Comparison of ENCODE assay signal across 8 cellular contexts in genomic region chr4:71805230-71805629, GRCh38. TPM values are rescaled to one million over a fixed set of nuclear protein-coding genes. Genes with fewer than 3 reads are reported as not detected.
"Had no signal": no experiment of that assay in that cellular context is flagged by ENCODE, and none has a peak within 500 bp of the region (broad histone marks: within the 10 kb centered on the region; RNA-seq: fewer than 3 reads in every experiment).

No MANE protein-coding gene starts in this region.

RNA-seq across cellular contexts. Expression of gene GC, which starts 21.4 kb away (rescaled TPM):
- total RNA-seq: activated B cell treated with CpG ODN at 0.5 μM for 24 hours; activated CD8-positive, alpha-beta T cell treated with anti-CD3 and anti-CD28 coated beads for 36 hours; activated T-helper 17 cell treated with anti-CD3 and anti-CD28 coated beads, Interleukin-2, amount 50 U/mL, for 72 hours; astrocyte; chondrocyte; dermis blood vessel endothelial cell; foreskin keratinocyte; T-helper 2 cell treated with Interferon-gamma antibody and Interleukin-4, amounts not matched to agents 100 ng/mL and 5 ng/mL, for 36 hours had no signal
- polyA plus RNA-seq: foreskin keratinocyte had no signal
